Comparison of ENCODE assay signal across 1 cellular context in the genomic region with DNA sequence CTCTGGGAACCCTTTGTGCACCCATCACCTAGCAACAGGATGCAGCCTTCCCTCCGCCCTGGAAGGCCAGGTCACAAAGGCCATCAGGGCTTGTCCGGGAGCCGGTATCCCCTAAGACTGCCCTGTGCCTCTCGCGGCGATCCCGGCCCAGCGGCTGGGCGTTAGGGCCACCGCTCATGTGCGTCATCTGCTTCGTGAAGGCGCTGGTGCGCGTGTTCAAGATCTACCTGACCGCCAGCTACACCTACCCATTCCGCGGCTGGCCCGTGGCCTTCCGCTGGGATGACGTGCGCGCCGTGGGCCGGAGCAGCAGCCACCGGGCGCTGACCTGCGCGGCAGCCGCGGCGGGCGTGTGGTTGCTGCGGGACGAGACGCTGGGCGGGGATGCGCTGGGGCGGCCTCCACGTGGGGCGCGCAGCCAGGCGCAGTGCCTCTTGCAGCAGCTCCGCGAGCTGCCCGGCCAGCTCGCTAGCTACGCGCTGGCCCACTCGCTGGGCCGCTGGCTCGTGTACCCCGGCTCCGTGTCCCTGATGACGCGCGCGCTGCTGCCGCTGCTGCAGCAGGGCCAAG.
TF ChIP-seq lines count a peak whose summit lies in the region.

Gene ABHD16B (plus strand): TSS at position 134 of the 570 bp plus-strand sequence. CDS start 43 bp downstream, at position 177.

TF ChIP-seq in HepG2, 621 proteins besides CTCF, POLR2A, EP300 and RAD21:
- TF ChIP-seq ZNF629 (CRISPR knock-in tag; conservative IDR thresholded peaks at IDR 0.05) (no peak), TARDBP (CRISPR knock-in tag; IDR thresholded peaks at IDR 0.05) (no peak), ZNF12 (CRISPR knock-in tag; IDR thresholded peaks at IDR 0.05) (no peak), AGO2 (optimal IDR thresholded peaks at IDR 0.05; ENCODE audit: low read depth, low read length) (peak; percentile 3), KMT2A (CRISPR knock-in tag; IDR thresholded peaks at IDR 0.05) (no peak), THAP11 (CRISPR knock-in tag; IDR thresholded peaks at IDR 0.05) (no peak), ZNF776 (CRISPR knock-in tag; IDR thresholded peaks at IDR 0.05) (0 out of 2 replicates have a peak, but pooled peaks have one; percentile 2), HES4 (CRISPR knock-in tag; IDR thresholded peaks at IDR 0.05; ENCODE audit: borderline replicate concordance) (no peak), PBX2 (CRISPR knock-in tag; IDR thresholded peaks at IDR 0.05) (no peak), NFYB (CRISPR knock-in tag; IDR thresholded peaks at IDR 0.05) (no peak), TBX2 (CRISPR knock-in tag; IDR thresholded peaks at IDR 0.05; ENCODE audit: borderline replicate concordance) (no peak), HNRNPUL1 (IDR thresholded peaks at IDR 0.05; ENCODE audit: low read depth, low read length) (no peak), SIX4 (CRISPR knock-in tag; IDR thresholded peaks at IDR 0.05) (no peak), CENPT (CRISPR knock-in tag; IDR thresholded peaks at IDR 0.05; ENCODE audit: low read depth) (0 out of 2 replicates have a peak, but pooled peaks have one; percentile 8), POLR2G (IDR thresholded peaks at IDR 0.05; ENCODE audit: low read depth, low read length) (0 out of 2 replicates have a peak, but pooled peaks have one; percentile 2), ATF2 (CRISPR knock-in tag; IDR thresholded peaks at IDR 0.05) (no peak), SRF (IDR thresholded peaks at IDR 0.05; ENCODE audit: low read depth, low read length) (no peak), ZBTB4 (CRISPR knock-in tag; IDR thresholded peaks at IDR 0.05; ENCODE audit: borderline replicate concordance) (0 out of 2 replicates have a peak, but pooled peaks have one; percentile 6)
- TF ChIP-seq, protein P1, sequence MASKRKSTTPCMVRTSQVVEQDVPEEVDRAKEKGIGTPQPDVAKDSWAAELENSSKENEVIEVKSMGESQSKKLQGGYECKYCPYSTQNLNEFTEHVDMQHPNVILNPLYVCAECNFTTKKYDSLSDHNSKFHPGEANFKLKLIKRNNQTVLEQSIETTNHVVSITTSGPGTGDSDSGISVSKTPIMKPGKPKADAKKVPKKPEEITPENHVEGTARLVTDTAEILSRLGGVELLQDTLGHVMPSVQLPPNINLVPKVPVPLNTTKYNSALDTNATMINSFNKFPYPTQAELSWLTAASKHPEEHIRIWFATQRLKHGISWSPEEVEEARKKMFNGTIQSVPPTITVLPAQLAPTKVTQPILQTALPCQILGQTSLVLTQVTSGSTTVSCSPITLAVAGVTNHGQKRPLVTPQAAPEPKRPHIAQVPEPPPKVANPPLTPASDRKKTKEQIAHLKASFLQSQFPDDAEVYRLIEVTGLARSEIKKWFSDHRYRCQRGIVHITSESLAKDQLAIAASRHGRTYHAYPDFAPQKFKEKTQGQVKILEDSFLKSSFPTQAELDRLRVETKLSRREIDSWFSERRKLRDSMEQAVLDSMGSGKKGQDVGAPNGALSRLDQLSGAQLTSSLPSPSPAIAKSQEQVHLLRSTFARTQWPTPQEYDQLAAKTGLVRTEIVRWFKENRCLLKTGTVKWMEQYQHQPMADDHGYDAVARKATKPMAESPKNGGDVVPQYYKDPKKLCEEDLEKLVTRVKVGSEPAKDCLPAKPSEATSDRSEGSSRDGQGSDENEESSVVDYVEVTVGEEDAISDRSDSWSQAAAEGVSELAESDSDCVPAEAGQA (IDR thresholded peaks at IDR 0.05; ENCODE audit: low read depth): no peak
- TF ChIP-seq, protein P1 (CRISPR knock-in tag; IDR thresholded peaks at IDR 0.05; ENCODE audit: borderline replicate concordance): no peak
